24 cellular contexts compared by ENCODE assay signal in genomic region chr11:61414547-61414946, GRCh38. TPM values are rescaled to one million over a fixed set of nuclear protein-coding genes. Genes with fewer than 3 reads are reported as not detected.
DNase-seq lines count a peak whose midpoint lies in the region; ATAC-seq, FAIRE-seq and TF ChIP-seq lines count a peak whose summit lies in the region.
"Had no signal": no experiment of that assay in that cellular context is flagged by ENCODE, and none has a peak within 500 bp of the region (broad histone marks: within the 10 kb centered on the region; RNA-seq: fewer than 3 reads in every experiment).

No MANE protein-coding gene starts in this region.

- in situ Hi-C loops in HepG2 (cut with HindIII; ENCODE audit: extremely low pct_ligation_motif_present, low pct_unique_long_range_greater_than_20kb), result no loop called here

- no peak overlapping the region for H3K4me3 Mint-ChIP-seq in activated CD4-positive, alpha-beta T cell treated with anti-CD3 and anti-CD28 coated beads, Interleukin-2, amount 10 ng/mL, durations not matched to agents 7 days and 5 days
- H3K4me3 Mint-ChIP-seq in HFFc6, result no peak overlapping the region
- H3K4me3 Mint-ChIP-seq in activated naive CD8-positive, alpha-beta T cell treated with anti-CD3 and anti-CD28 coated beads for 36 hours, result no peak overlapping the region
- H3K4me3 Mint-ChIP-seq: IgD-negative memory B cell, memory B cell had no signal

- peak overlapping the region; percentile 34 for H3K27ac Mint-ChIP-seq in activated CD4-positive, alpha-beta T cell treated with anti-CD3 and anti-CD28 coated beads, Interleukin-2, amount 10 ng/mL, durations not matched to agents 7 days and 5 days
- H3K27ac Mint-ChIP-seq in HFFc6, result peak overlapping the region; percentile 52; the same call in 1 of the 2 replicates
- H3K27ac Mint-ChIP-seq in activated naive CD8-positive, alpha-beta T cell treated with anti-CD3 and anti-CD28 coated beads for 36 hours, result peak overlapping the region; percentile 60
- H3K27ac Mint-ChIP-seq: memory B cell had no signal

- FAIRE-seq in HepG2 (lab: Jason Lieb, UNC), result no peak

- H3K9me3 ChIP-seq in neutrophil (no peaks in the 10 kb centered on the region), HepG2 (ENCODE audit: low read length) (no peaks in the 10 kb centered on the region)
- H3K9me3 ChIP-seq: BLaER1, ovary, right atrium auricular region had no signal

- no TSS peak for BruUV-seq in HepG2 (replicated peaks; lab: Mats Ljungman, UMichigan)

- H3K9ac ChIP-seq in HepG2 (ENCODE audit: insufficient read depth, low read depth, low read length), result no peak overlapping the region
- H3K9ac ChIP-seq: BLaER1 had no signal

- CTCF ChIA-PET in activated CD4-positive, alpha-beta T cell treated with anti-CD3 and anti-CD28 coated beads, Interleukin-2, amount 10 ng/mL, durations not matched to agents 7 days and 5 days (lab: Charles Lee), result no interaction called here
- CTCF ChIA-PET in HepG2 (lab: Yijun Ruan, JAX; ENCODE audit: low intra/inter-chr PET ratio, low total read pairs), result no interaction called here

- H3K27ac ChIP-seq in neutrophil (peak overlapping the region; percentile 90), HepG2 (ENCODE audit: extremely low read length, insufficient read depth, low read length) (no peak overlapping the region)
- H3K27ac ChIP-seq: BLaER1, cardiac muscle cell, ovary, right atrium auricular region had no signal

- H3K36me3 ChIP-seq in neutrophil (peaks cover 79% of the 10 kb centered on the region), HepG2 (replicated peaks in 1 of 2; ENCODE audit: control insufficient read depth in 1 of 2, insufficient read depth in 2 of 2, low read length in 2 of 2) (peaks cover 38 to 97% of the 10 kb centered on the region in 2 experiments)
- H3K36me3 ChIP-seq: ovary had no signal

- no peak for TF ChIP-seq RAD21 in HepG2 (CRISPR knock-in tag; IDR thresholded peaks at IDR 0.05)

- no peak for TF ChIP-seq CTCF in HFFc6 (IDR thresholded peaks at IDR 0.05)
- TF ChIP-seq CTCF in neutrophil (IDR thresholded peaks at IDR 0.05), result no peak
- TF ChIP-seq CTCF in HepG2 (CRISPR knock-in tag; IDR thresholded peaks at IDR 0.05), result no peak

- H2AFZ ChIP-seq in HepG2 (ENCODE audit: low read length), result no peak overlapping the region

- TF ChIP-seq EP300 in HepG2 (IDR thresholded peaks at IDR 0.05; ENCODE audit: low read depth in 2 of 2, low read length in 2 of 2) (no peak), HepG2 (CRISPR knock-in tag; IDR thresholded peaks at IDR 0.05; ENCODE audit: borderline replicate concordance) (no peak)

- 98% methylated on average over 2 of the region's 2 CpGs for WGBS in HepG2 (ENCODE audit: low lambda C conversion rate)

- intact Hi-C loops in HepG2 (cut with micrococcal nuclease; ENCODE audit: unreplicated experiment), result no loop called here

- no peak for TF ChIP-seq POLR2A in HepG2 (IDR thresholded peaks at IDR 0.05; ENCODE audit: insufficient read depth in 1 of 2, low read depth in 2 of 2, low read length in 2 of 2)

- no peaks in the 10 kb centered on the region for H3K9me3 Mint-ChIP-seq in activated CD4-positive, alpha-beta T cell treated with anti-CD3 and anti-CD28 coated beads, Interleukin-2, amount 10 ng/mL, durations not matched to agents 7 days and 5 days
- H3K9me3 Mint-ChIP-seq in HFFc6, result no peaks in the 10 kb centered on the region
- no peaks in the 10 kb centered on the region for H3K9me3 Mint-ChIP-seq in activated naive CD8-positive, alpha-beta T cell treated with anti-CD3 and anti-CD28 coated beads for 36 hours
- H3K9me3 Mint-ChIP-seq: IgD-negative memory B cell, memory B cell had no signal

- POLR2A ChIA-PET in activated CD4-positive, alpha-beta T cell treated with anti-CD3 and anti-CD28 coated beads, Interleukin-2, amount 10 ng/mL, durations not matched to agents 7 days and 5 days (lab: Charles Lee), result no interaction called here
- POLR2A ChIA-PET in HepG2 (lab: Yijun Ruan, JAX), result interaction anchor here (2.8 kb wide), 1 partner anchor 13 kb away, joined by 9 read pairs; no protein-coding TSS in a partner anchor

- H3K4me3 ChIP-seq in neutrophil (ENCODE audit: low read depth in 1 of 2, low read length in 1 of 2), result no peak overlapping the region
- no peak overlapping the region for H3K4me3 ChIP-seq in HepG2 (replicated peaks in 1 of 3; ENCODE audit: insufficient read depth in 1 of 3, low read depth in 2 of 3, low read length in 3 of 3)
- H3K4me3 ChIP-seq: BLaER1, cardiac muscle cell, ovary, right atrium auricular region had no signal

- peaks cover 42 to 44% of the 10 kb centered on the region in 2 experiments for H3K4me1 ChIP-seq in neutrophil (ENCODE audit: control insufficient read depth in 1 of 2, insufficient read depth in 1 of 2, low read depth in 1 of 2, low read length in 1 of 2)
- H3K4me1 ChIP-seq in HepG2 (ENCODE audit: insufficient read depth, low read length), result no peaks in the 10 kb centered on the region

- H3K4me1 Mint-ChIP-seq in activated CD4-positive, alpha-beta T cell treated with anti-CD3 and anti-CD28 coated beads, Interleukin-2, amount 10 ng/mL, durations not matched to agents 7 days and 5 days, result peaks cover 35% of the 10 kb centered on the region
- H3K4me1 Mint-ChIP-seq in HFFc6 (ENCODE audit: low read depth), result peaks cover 13% of the 10 kb centered on the region
- H3K4me1 Mint-ChIP-seq in activated naive CD8-positive, alpha-beta T cell treated with anti-CD3 and anti-CD28 coated beads for 36 hours, result peaks cover 25% of the 10 kb centered on the region

- no peak for DNase-seq in activated CD4-positive, alpha-beta T cell treated with anti-CD3 and anti-CD28 coated beads, Interleukin-2, amount 10 ng/mL, durations not matched to agents 7 days and 5 days
- no peak for DNase-seq in activated CD4-positive, alpha-beta T cell treated with anti-CD3 and anti-CD28 coated beads, Interleukin-2, amount 50 U/mL, for 4 hours
- DNase-seq in HFFc6 (no peak), HT-29 (ENCODE audit: low spot score) (no peak), HepG2 (ENCODE audit: low spot score) (no peak)
- DNase-seq in activated naive CD8-positive, alpha-beta T cell treated with anti-CD3 and anti-CD28 coated beads for 36 hours, result no peak
- DNase-seq: activated T-cell treated with anti-CD3 and anti-CD28 coated beads for 4 hours; glutamatergic neuron; H7; left cardiac atrium; NCI-H2081; NCI-H446; OCI-M1; ovary; stimulated activated CD4-positive, alpha-beta T cell treated with anti-CD3 and anti-CD28 coated beads, Interleukin-12 subunit alpha, Interleukin-12 subunit beta, amount 100 ng/mL, for 4 hours; substantia nigra had no signal

- peaks cover 76% of the 10 kb centered on the region for H3K36me3 Mint-ChIP-seq in activated CD4-positive, alpha-beta T cell treated with anti-CD3 and anti-CD28 coated beads, Interleukin-2, amount 10 ng/mL, durations not matched to agents 7 days and 5 days (ENCODE audit: low read depth)
- peaks cover 48% of the 10 kb centered on the region for H3K36me3 Mint-ChIP-seq in HFFc6 (ENCODE audit: low read depth)
- peaks cover 45% of the 10 kb centered on the region for H3K36me3 Mint-ChIP-seq in activated naive CD8-positive, alpha-beta T cell treated with anti-CD3 and anti-CD28 coated beads for 36 hours
- H3K36me3 Mint-ChIP-seq: IgD-negative memory B cell had no signal

- no peak overlapping the region for H3K4me2 ChIP-seq in HepG2 (ENCODE audit: low read depth, low read length)
- H3K4me2 ChIP-seq: BLaER1 had no signal

- H3K27me3 ChIP-seq in neutrophil (no peaks in the 10 kb centered on the region), HepG2 (ENCODE audit: control insufficient read depth in 1 of 2, insufficient read depth in 2 of 2, low read length in 2 of 2) (no peaks in the 10 kb centered on the region)
- H3K27me3 ChIP-seq: BLaER1, cardiac muscle cell, ovary, right atrium auricular region had no signal

- ATAC-seq in HG02610 (IDR thresholded peaks at IDR 0.05; ENCODE audit: unreplicated experiment), result no peak
- ATAC-seq in HepG2, result no peak
- ATAC-seq: left cardiac atrium, Right ventricle myocardium inferior had no signal

- no peaks in the 10 kb centered on the region for H3K27me3 Mint-ChIP-seq in activated CD4-positive, alpha-beta T cell treated with anti-CD3 and anti-CD28 coated beads, Interleukin-2, amount 10 ng/mL, durations not matched to agents 7 days and 5 days
- H3K27me3 Mint-ChIP-seq in HFFc6 (ENCODE audit: insufficient read depth), result no peaks in the 10 kb centered on the region
- no peaks in the 10 kb centered on the region for H3K27me3 Mint-ChIP-seq in activated naive CD8-positive, alpha-beta T cell treated with anti-CD3 and anti-CD28 coated beads for 36 hours
- H3K27me3 Mint-ChIP-seq: IgD-negative memory B cell, memory B cell had no signal

- H3K79me2 ChIP-seq in HepG2 (ENCODE audit: insufficient read depth, low read length), result peaks cover 4% of the 10 kb centered on the region

- no peaks in the 10 kb centered on the region for H4K20me1 ChIP-seq in HepG2 (ENCODE audit: insufficient read depth, low read length)

RNA-seq across cellular contexts. Expression of gene CPSF7, which starts 15.2 kb away (rescaled TPM):
- 100 to 1,000 TPM; 106 to 133 TPM for total RNA-seq in activated CD4-positive, alpha-beta T cell treated with anti-CD3 and anti-CD28 coated beads, Interleukin-2, amount 10 ng/mL, durations not matched to agents 7 days and 5 days
- total RNA-seq in HFFc6 (2021; fragmentation: NEBNext Ultra II Directional; extraction: Animal tissue kit (Norgen Biotek cat#: 25700)), result 10 to 100 TPM; 56.9 to 72.4 (median 64.8) TPM
- total RNA-seq in activated naive CD8-positive, alpha-beta T cell treated with anti-CD3 and anti-CD28 coated beads for 36 hours, result 100 to 1,000 TPM; 123 to 139 TPM
- total RNA-seq in HT-29 (2014; rRNA removed; shearing (Covaris generic)), result 34.8 and 51.2 TPM in 2 replicates
- total RNA-seq in HepG2 (2016; rRNA removed; fragmentation: Illumina TruSeq; extraction: Trizol), result 29.4 and 34.1 TPM in 2 replicates
- 7.3 and 8.6 TPM in 2 replicates for total RNA-seq in HepG2 (2016; cell fraction: cytosol; rRNA removed; fragmentation: Illumina TruSeq; extraction: Trizol; ENCODE audit: low read depth)
- total RNA-seq in HepG2 (2016; cell fraction: insoluble cytoplasmic fraction; rRNA removed; fragmentation: Illumina TruSeq; extraction: Trizol), result 25.4 and 37.8 TPM in 2 replicates
- 19.4 and 20.2 TPM in 2 replicates for total RNA-seq in HepG2 (2016; cell fraction: membrane; rRNA removed; fragmentation: Illumina TruSeq; extraction: Trizol)
- 48.4 and 51.2 TPM in 2 replicates for total RNA-seq in HepG2 (2016; cell fraction: nucleus; rRNA removed; fragmentation: Illumina TruSeq; extraction: Trizol)
- 36.8 and 40.6 TPM in 2 replicates for polyA plus RNA-seq in HepG2 (2011; rRNA removed)
- 16.4 and 19.7 TPM in 2 replicates for polyA plus RNA-seq in HepG2 (2011; cell fraction: cytosol; rRNA removed)
- 110 and 125 TPM in 2 replicates for polyA plus RNA-seq in HepG2 (2011; cell fraction: nucleus; rRNA removed)
- polyA plus RNA-seq in HepG2 (2012), result 47.5 and 48.9 TPM in 2 replicates
- polyA plus RNA-seq in HepG2 (2016; cell fraction: cytosol; fragmentation: Illumina TruSeq; extraction: Trizol; ENCODE audit: low read depth), result 3.7 and 4.1 TPM in 2 replicates
- 36.9 and 49.6 TPM in 2 replicates for polyA plus RNA-seq in HepG2 (2016; cell fraction: insoluble cytoplasmic fraction; fragmentation: Illumina TruSeq; extraction: Trizol; ENCODE audit: low read depth)
- polyA plus RNA-seq in HepG2 (2016; cell fraction: membrane; fragmentation: Illumina TruSeq; extraction: Trizol; ENCODE audit: low read depth), result 13.1 and 15.0 TPM in 2 replicates
- 151 and 159 TPM in 2 replicates for polyA plus RNA-seq in HepG2 (2016; cell fraction: nucleus; fragmentation: Illumina TruSeq; extraction: Trizol; ENCODE audit: insufficient read depth, low read depth)
- 43.6 and 128 TPM in 2 replicates for polyA minus RNA-seq in HepG2 (2011; rRNA and poly(A)+ RNA removed; ENCODE audit: low replicate concordance)
- polyA minus RNA-seq in HepG2 (2011; cell fraction: cytosol; rRNA and poly(A)+ RNA removed), result 14.5 and 17.3 TPM in 2 replicates
- polyA minus RNA-seq in HepG2 (2011; cell fraction: nucleus; rRNA and poly(A)+ RNA removed), result 56.7 and 63.0 TPM in 2 replicates

RNA-seq across cellular contexts. Expression of gene SDHAF2, which starts 15.4 kb away (rescaled TPM):
- total RNA-seq in activated CD4-positive, alpha-beta T cell treated with anti-CD3 and anti-CD28 coated beads, Interleukin-2, amount 10 ng/mL, durations not matched to agents 7 days and 5 days, result 10 to 100 TPM; 42.4 to 48.3 TPM
- total RNA-seq in HFFc6 (2021; fragmentation: NEBNext Ultra II Directional; extraction: Animal tissue kit (Norgen Biotek cat#: 25700)), result 10 to 100 TPM; 33.9 to 43.0 (median 38.3) TPM
- 10 to 100 TPM; 41.7 to 44.4 TPM for total RNA-seq in activated naive CD8-positive, alpha-beta T cell treated with anti-CD3 and anti-CD28 coated beads for 36 hours
- 58.3 and 64.9 TPM in 2 replicates for total RNA-seq in HT-29 (2014; rRNA removed; shearing (Covaris generic))
- 44.2 and 53.3 TPM in 2 replicates for total RNA-seq in HepG2 (2016; rRNA removed; fragmentation: Illumina TruSeq; extraction: Trizol)
- 30.3 and 32.6 TPM in 2 replicates for total RNA-seq in HepG2 (2016; cell fraction: cytosol; rRNA removed; fragmentation: Illumina TruSeq; extraction: Trizol; ENCODE audit: low read depth)
- total RNA-seq in HepG2 (2016; cell fraction: insoluble cytoplasmic fraction; rRNA removed; fragmentation: Illumina TruSeq; extraction: Trizol), result 44.0 and 50.9 TPM in 2 replicates
- 39.7 and 41.1 TPM in 2 replicates for total RNA-seq in HepG2 (2016; cell fraction: membrane; rRNA removed; fragmentation: Illumina TruSeq; extraction: Trizol)
- 25.6 and 36.2 TPM in 2 replicates for total RNA-seq in HepG2 (2016; cell fraction: nucleus; rRNA removed; fragmentation: Illumina TruSeq; extraction: Trizol)
- 70.4 and 70.5 TPM in 2 replicates for polyA plus RNA-seq in HepG2 (2011; rRNA removed)
- polyA plus RNA-seq in HepG2 (2011; cell fraction: cytosol; rRNA removed), result 81.8 and 87.8 TPM in 2 replicates
- 26.5 and 33.7 TPM in 2 replicates for polyA plus RNA-seq in HepG2 (2011; cell fraction: nucleus; rRNA removed)
- 25.1 and 33.9 TPM in 2 replicates for polyA plus RNA-seq in HepG2 (2012)
- polyA plus RNA-seq in HepG2 (2016; cell fraction: cytosol; fragmentation: Illumina TruSeq; extraction: Trizol; ENCODE audit: low read depth), result 25.0 and 26.0 TPM in 2 replicates
- polyA plus RNA-seq in HepG2 (2016; cell fraction: insoluble cytoplasmic fraction; fragmentation: Illumina TruSeq; extraction: Trizol; ENCODE audit: low read depth), result 65.1 and 67.8 TPM in 2 replicates
- 38.0 and 41.3 TPM in 2 replicates for polyA plus RNA-seq in HepG2 (2016; cell fraction: membrane; fragmentation: Illumina TruSeq; extraction: Trizol; ENCODE audit: low read depth)
- 48.1 and 64.5 TPM in 2 replicates for polyA plus RNA-seq in HepG2 (2016; cell fraction: nucleus; fragmentation: Illumina TruSeq; extraction: Trizol; ENCODE audit: insufficient read depth, low read depth)
- polyA minus RNA-seq in HepG2 (2011; rRNA and poly(A)+ RNA removed; ENCODE audit: low replicate concordance), result 102 and 166 TPM in 2 replicates
- polyA minus RNA-seq in HepG2 (2011; cell fraction: cytosol; rRNA and poly(A)+ RNA removed), result 21.2 and 24.1 TPM in 2 replicates
- 54.1 and 63.3 TPM in 2 replicates for polyA minus RNA-seq in HepG2 (2011; cell fraction: nucleus; rRNA and poly(A)+ RNA removed)

RNA-seq across cellular contexts. Expression of gene TMEM216, which starts 22.2 kb away (rescaled TPM):
- 1 to 10 TPM; 3.7 to 6.3 TPM for total RNA-seq in activated CD4-positive, alpha-beta T cell treated with anti-CD3 and anti-CD28 coated beads, Interleukin-2, amount 10 ng/mL, durations not matched to agents 7 days and 5 days
- total RNA-seq in HFFc6 (2021; fragmentation: NEBNext Ultra II Directional; extraction: Animal tissue kit (Norgen Biotek cat#: 25700)), result 1 to 10 TPM; 5.9 to 9.5 (median 8.3) TPM
- 10 to 100 TPM; 12.6 to 14.0 TPM for total RNA-seq in activated naive CD8-positive, alpha-beta T cell treated with anti-CD3 and anti-CD28 coated beads for 36 hours
- total RNA-seq in HT-29 (2014; rRNA removed; shearing (Covaris generic)), result 15.1 and 23.4 TPM in 2 replicates
- total RNA-seq in HepG2 (2016; rRNA removed; fragmentation: Illumina TruSeq; extraction: Trizol), result 25.2 and 25.4 TPM in 2 replicates
- 33.0 and 38.9 TPM in 2 replicates for total RNA-seq in HepG2 (2016; cell fraction: cytosol; rRNA removed; fragmentation: Illumina TruSeq; extraction: Trizol; ENCODE audit: low read depth)
- 23.9 and 27.8 TPM in 2 replicates for total RNA-seq in HepG2 (2016; cell fraction: insoluble cytoplasmic fraction; rRNA removed; fragmentation: Illumina TruSeq; extraction: Trizol)
- total RNA-seq in HepG2 (2016; cell fraction: membrane; rRNA removed; fragmentation: Illumina TruSeq; extraction: Trizol), result 43.9 and 52.8 TPM in 2 replicates
- total RNA-seq in HepG2 (2016; cell fraction: nucleus; rRNA removed; fragmentation: Illumina TruSeq; extraction: Trizol), result 15.8 and 17.5 TPM in 2 replicates
- polyA plus RNA-seq in HepG2 (2011; rRNA removed), result 53.7 and 60.1 TPM in 2 replicates
- 44.7 and 56.5 TPM in 2 replicates for polyA plus RNA-seq in HepG2 (2011; cell fraction: cytosol; rRNA removed)
- 20.0 and 25.6 TPM in 2 replicates for polyA plus RNA-seq in HepG2 (2011; cell fraction: nucleus; rRNA removed)
- 17.5 and 21.3 TPM in 2 replicates for polyA plus RNA-seq in HepG2 (2012)
- 45.4 and 52.3 TPM in 2 replicates for polyA plus RNA-seq in HepG2 (2016; cell fraction: cytosol; fragmentation: Illumina TruSeq; extraction: Trizol; ENCODE audit: low read depth)
- polyA plus RNA-seq in HepG2 (2016; cell fraction: insoluble cytoplasmic fraction; fragmentation: Illumina TruSeq; extraction: Trizol; ENCODE audit: low read depth), result 31.2 and 31.8 TPM in 2 replicates
- 53.1 and 57.7 TPM in 2 replicates for polyA plus RNA-seq in HepG2 (2016; cell fraction: membrane; fragmentation: Illumina TruSeq; extraction: Trizol; ENCODE audit: low read depth)
- 33.0 and 35.6 TPM in 2 replicates for polyA plus RNA-seq in HepG2 (2016; cell fraction: nucleus; fragmentation: Illumina TruSeq; extraction: Trizol; ENCODE audit: insufficient read depth, low read depth)
- 13.9 and 44.9 TPM in 2 replicates for polyA minus RNA-seq in HepG2 (2011; rRNA and poly(A)+ RNA removed; ENCODE audit: low replicate concordance)
- 11.1 and 12.6 TPM in 2 replicates for polyA minus RNA-seq in HepG2 (2011; cell fraction: cytosol; rRNA and poly(A)+ RNA removed)
- 11.3 and 19.4 TPM in 2 replicates for polyA minus RNA-seq in HepG2 (2011; cell fraction: nucleus; rRNA and poly(A)+ RNA removed)

RNA-seq across cellular contexts. Expression of gene TMEM138, which starts 52.4 kb away (rescaled TPM):
- 10 to 100 TPM; 52.0 to 60.4 TPM for total RNA-seq in activated CD4-positive, alpha-beta T cell treated with anti-CD3 and anti-CD28 coated beads, Interleukin-2, amount 10 ng/mL, durations not matched to agents 7 days and 5 days
- total RNA-seq in HFFc6 (2021; fragmentation: NEBNext Ultra II Directional; extraction: Animal tissue kit (Norgen Biotek cat#: 25700)), result 10 to 100 TPM; 49.0 to 63.1 (median 58.0) TPM
- total RNA-seq in activated naive CD8-positive, alpha-beta T cell treated with anti-CD3 and anti-CD28 coated beads for 36 hours, result 10 to 100 TPM; 57.6 to 64.1 TPM
- total RNA-seq in HT-29 (2014; rRNA removed; shearing (Covaris generic)), result 18.4 and 27.8 TPM in 2 replicates
- 29.7 and 43.5 TPM in 2 replicates for total RNA-seq in HepG2 (2016; rRNA removed; fragmentation: Illumina TruSeq; extraction: Trizol)
- total RNA-seq in HepG2 (2016; cell fraction: cytosol; rRNA removed; fragmentation: Illumina TruSeq; extraction: Trizol; ENCODE audit: low read depth), result 51.3 and 54.5 TPM in 2 replicates
- 30.1 and 40.0 TPM in 2 replicates for total RNA-seq in HepG2 (2016; cell fraction: insoluble cytoplasmic fraction; rRNA removed; fragmentation: Illumina TruSeq; extraction: Trizol)
- total RNA-seq in HepG2 (2016; cell fraction: membrane; rRNA removed; fragmentation: Illumina TruSeq; extraction: Trizol), result 36.1 and 36.5 TPM in 2 replicates
- total RNA-seq in HepG2 (2016; cell fraction: nucleus; rRNA removed; fragmentation: Illumina TruSeq; extraction: Trizol), result 41.2 and 47.0 TPM in 2 replicates
- 51.0 and 61.0 TPM in 2 replicates for polyA plus RNA-seq in HepG2 (2011; rRNA removed)
- 21.8 and 35.0 TPM in 2 replicates for polyA plus RNA-seq in HepG2 (2011; cell fraction: cytosol; rRNA removed)
- polyA plus RNA-seq in HepG2 (2011; cell fraction: nucleus; rRNA removed), result 63.4 and 76.1 TPM in 2 replicates
- polyA plus RNA-seq in HepG2 (2012), result 17.6 and 19.2 TPM in 2 replicates
- 15.5 and 18.0 TPM in 2 replicates for polyA plus RNA-seq in HepG2 (2016; cell fraction: cytosol; fragmentation: Illumina TruSeq; extraction: Trizol; ENCODE audit: low read depth)
- polyA plus RNA-seq in HepG2 (2016; cell fraction: insoluble cytoplasmic fraction; fragmentation: Illumina TruSeq; extraction: Trizol; ENCODE audit: low read depth), result 42.8 and 45.1 TPM in 2 replicates
- polyA plus RNA-seq in HepG2 (2016; cell fraction: membrane; fragmentation: Illumina TruSeq; extraction: Trizol; ENCODE audit: low read depth), result 24.2 and 30.4 TPM in 2 replicates
- 85.3 and 100 TPM in 2 replicates for polyA plus RNA-seq in HepG2 (2016; cell fraction: nucleus; fragmentation: Illumina TruSeq; extraction: Trizol; ENCODE audit: insufficient read depth, low read depth)
- 50.4 and 173 TPM in 2 replicates for polyA minus RNA-seq in HepG2 (2011; rRNA and poly(A)+ RNA removed; ENCODE audit: low replicate concordance)
- 9.5 and 9.6 TPM in 2 replicates for polyA minus RNA-seq in HepG2 (2011; cell fraction: cytosol; rRNA and poly(A)+ RNA removed)
- 41.6 and 57.1 TPM in 2 replicates for polyA minus RNA-seq in HepG2 (2011; cell fraction: nucleus; rRNA and poly(A)+ RNA removed)

RNA-seq across cellular contexts. Expression of gene CYB561A3, which starts 52.9 kb away (rescaled TPM):
- 10 to 100 TPM; 49.4 to 59.6 TPM for total RNA-seq in activated CD4-positive, alpha-beta T cell treated with anti-CD3 and anti-CD28 coated beads, Interleukin-2, amount 10 ng/mL, durations not matched to agents 7 days and 5 days
- 10 to 100 TPM; 38.7 to 52.8 (median 46.7) TPM for total RNA-seq in HFFc6 (2021; fragmentation: NEBNext Ultra II Directional; extraction: Animal tissue kit (Norgen Biotek cat#: 25700))
- total RNA-seq in activated naive CD8-positive, alpha-beta T cell treated with anti-CD3 and anti-CD28 coated beads for 36 hours, result 10 to 100 TPM; 41.1 to 41.6 TPM
- total RNA-seq in HT-29 (2014; rRNA removed; shearing (Covaris generic)), result 70.5 and 80.2 TPM in 2 replicates
- total RNA-seq in HepG2 (2016; rRNA removed; fragmentation: Illumina TruSeq; extraction: Trizol), result 11.5 and 14.9 TPM in 2 replicates
- total RNA-seq in HepG2 (2016; cell fraction: cytosol; rRNA removed; fragmentation: Illumina TruSeq; extraction: Trizol; ENCODE audit: low read depth), result 5.6 and 5.9 TPM in 2 replicates
- total RNA-seq in HepG2 (2016; cell fraction: insoluble cytoplasmic fraction; rRNA removed; fragmentation: Illumina TruSeq; extraction: Trizol), result 11.8 and 15.0 TPM in 2 replicates
- 15.7 and 17.1 TPM in 2 replicates for total RNA-seq in HepG2 (2016; cell fraction: membrane; rRNA removed; fragmentation: Illumina TruSeq; extraction: Trizol)
- total RNA-seq in HepG2 (2016; cell fraction: nucleus; rRNA removed; fragmentation: Illumina TruSeq; extraction: Trizol), result 11.9 and 12.4 TPM in 2 replicates
- polyA plus RNA-seq in HepG2 (2011; rRNA removed), result 11.4 and 14.7 TPM in 2 replicates
- polyA plus RNA-seq in HepG2 (2011; cell fraction: cytosol; rRNA removed), result 19.7 and 21.5 TPM in 2 replicates
- polyA plus RNA-seq in HepG2 (2011; cell fraction: nucleus; rRNA removed), result 30.1 and 37.5 TPM in 2 replicates
- 10.9 and 13.2 TPM in 2 replicates for polyA plus RNA-seq in HepG2 (2012)
- polyA plus RNA-seq in HepG2 (2016; cell fraction: cytosol; fragmentation: Illumina TruSeq; extraction: Trizol; ENCODE audit: low read depth), result 4.6 and 6.4 TPM in 2 replicates
- 8.9 and 11.0 TPM in 2 replicates for polyA plus RNA-seq in HepG2 (2016; cell fraction: insoluble cytoplasmic fraction; fragmentation: Illumina TruSeq; extraction: Trizol; ENCODE audit: low read depth)
- polyA plus RNA-seq in HepG2 (2016; cell fraction: membrane; fragmentation: Illumina TruSeq; extraction: Trizol; ENCODE audit: low read depth), result 11.1 and 11.3 TPM in 2 replicates
- 20.3 and 20.7 TPM in 2 replicates for polyA plus RNA-seq in HepG2 (2016; cell fraction: nucleus; fragmentation: Illumina TruSeq; extraction: Trizol; ENCODE audit: insufficient read depth, low read depth)
- polyA minus RNA-seq in HepG2 (2011; rRNA and poly(A)+ RNA removed; ENCODE audit: low replicate concordance), result 41.4 and 173 TPM in 2 replicates
- polyA minus RNA-seq in HepG2 (2011; cell fraction: cytosol; rRNA and poly(A)+ RNA removed), result 4.7 and 8.0 TPM in 2 replicates
- 9.4 and 9.7 TPM in 2 replicates for polyA minus RNA-seq in HepG2 (2011; cell fraction: nucleus; rRNA and poly(A)+ RNA removed)
